In the genomic region with DNA sequence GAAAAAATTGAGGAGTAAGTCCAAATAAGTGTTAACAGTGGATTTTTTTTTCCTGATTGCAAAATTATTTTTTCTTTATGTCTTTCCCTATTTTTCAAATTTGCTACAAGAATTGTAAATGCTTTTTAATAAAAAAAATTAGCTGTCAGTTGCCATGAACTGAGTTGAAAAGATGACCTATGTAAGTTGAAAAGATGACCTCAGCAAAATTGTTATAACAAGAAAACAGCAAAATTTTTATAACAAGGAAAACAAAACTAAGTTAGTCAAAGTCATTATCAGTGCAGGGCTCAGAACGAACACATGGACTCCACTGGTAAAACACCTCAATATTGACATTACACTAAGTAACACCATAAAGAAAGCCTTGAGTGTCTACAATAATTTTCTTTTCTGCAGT, we compare ENCODE assay signal across 24 cellular contexts.
"Had no signal": no experiment of that assay in that cellular context is flagged by ENCODE, and none has a peak within 500 bp of the region (broad histone marks: within the 10 kb centered on the region; RNA-seq: fewer than 3 reads in every experiment).

No MANE protein-coding gene starts in this region.

- H3K36me3 ChIP-seq: brain microvascular endothelial cell, WERI-Rb-1 had no signal

- FAIRE-seq: colon had no signal

- DNase-seq: activated CD4-positive, alpha-beta memory T cell treated with anti-CD3 and anti-CD28 coated beads, Interleukin-2, amount 10 ng/mL, durations not matched to agents 7 days and 5 days; activated CD4-positive, alpha-beta T cell treated with anti-CD3 and anti-CD28 coated beads for 1 hour; activated CD4-positive, alpha-beta T cell treated with anti-CD3 and anti-CD28 coated beads for 48 hours; activated CD4-positive, CD25-positive, alpha-beta regulatory T cell; activated CD8-positive, alpha-beta memory T cell treated with anti-CD3 and anti-CD28 coated beads for 24 hours; activated CD8-positive, alpha-beta memory T cell treated with anti-CD3 and anti-CD28 coated beads, Interleukin-2, amount 10 ng/mL, durations not matched to agents 7 days and 5 days; activated effector memory CD4-positive, alpha-beta T cell treated with anti-CD3 and anti-CD28 coated beads, Interleukin-2, amount 50 U/mL, for 16 hours; activated naive CD4-positive, alpha-beta T cell; activated naive CD4-positive, alpha-beta T cell treated with anti-CD3 and anti-CD28 coated beads, Interleukin-2, amount 50 U/mL, for 16 hours; activated naive CD8-positive, alpha-beta T cell treated with anti-CD3 and anti-CD28 coated beads for 36 hours; activated T-cell treated with anti-CD3 and anti-CD28 coated beads, Interleukin-2, amount 50 U/mL, for 1 hour; activated T-cell treated with anti-CD3 and anti-CD28 coated beads, Interleukin-2, amount 50 U/mL, for 72 hours; amniotic stem cell; aorta; central memory CD4-positive, alpha-beta T cell; NCI-H187 treated with DMSO at 0.1 percent for 48 hours; NCI-H510A; NCI-H526; Right ventricle myocardium superior; T1000; WERI-Rb-1 had no signal

- ATAC-seq: activated CD8-positive, alpha-beta memory T cell treated with anti-CD3 and anti-CD28 coated beads, Interleukin-2, amount 10 ng/mL, durations not matched to agents 7 days and 5 days; activated T-cell treated with anti-CD3 and anti-CD28 coated beads, Interleukin-2, amount 50 U/mL, for 72 hours; activated T-helper 17 cell treated with anti-CD3 and anti-CD28 coated beads, Interleukin-2, amount 50 U/mL, for 72 hours had no signal

- H3K27me3 ChIP-seq: brain microvascular endothelial cell had no signal

- H3K27ac ChIP-seq: brain microvascular endothelial cell, WERI-Rb-1 had no signal
